In genomic region chr5:54443264-54443663, GRCh38 we compare ENCODE assay signal across 8 cellular contexts. TPM values are rescaled to one million over a fixed set of nuclear protein-coding genes. Genes with fewer than 3 reads are reported as not detected.
DNase-seq lines count a peak whose midpoint lies in the region; ATAC-seq, FAIRE-seq and TF ChIP-seq lines count a peak whose summit lies in the region.

No MANE protein-coding gene starts in this region.

- TF ChIP-seq CTCF in AG09309 (IDR thresholded peaks at IDR 0.05; ENCODE audit: control insufficient read depth, insufficient read depth, low read depth, low read length, missing control alignments) (peak; percentile 53), PC-3 (conservative IDR thresholded peaks at IDR 0.05; ENCODE audit: low read depth, low read length) (peak; percentile 54), fibroblast of villous mesenchyme (IDR thresholded peaks at IDR 0.05; ENCODE audit: insufficient read depth, low read depth, low read length) (peak; percentile 53)

- H3K4me3 ChIP-seq in AG09309 (ENCODE audit: control insufficient read depth, low read depth, low read length) (no peak overlapping the region), PC-3 (ENCODE audit: low read length) (no peak overlapping the region), fibroblast of villous mesenchyme (ENCODE audit: low read depth, low read length) (no peak overlapping the region), small intestine (ENCODE audit: low read depth in 1 of 2, low read length in 2 of 2) (no peak overlapping the region)

- no peak overlapping the region for H2AFZ ChIP-seq in PC-3 (ENCODE audit: low read length)

- no peaks in the 10 kb centered on the region for H4K20me1 ChIP-seq in PC-3 (ENCODE audit: low read length)

- no peaks in the 10 kb centered on the region for H3K9me2 ChIP-seq in PC-3 (replicated peaks; ENCODE audit: low read length)

- no TSS peak for BruUV-seq in PC-3 (replicated peaks; lab: Mats Ljungman, UMichigan)

- FAIRE-seq in small intestine (lab: Jason Lieb, UNC), result no peak

- DNase-seq in AG09309 (ENCODE audit: low read depth) (no peak), PC-3 (peak; percentile 41), fibroblast of villous mesenchyme (ENCODE audit: low read depth) (peak; percentile 57), small intestine (no peak), HK-2 (ENCODE audit: unreplicated experiment) (no peak)

- H3K79me2 ChIP-seq in PC-3 (ENCODE audit: low read length), result no peaks in the 10 kb centered on the region

- CTCF ChIA-PET in PC-3 (lab: Charles Lee), result interaction anchor here (1.5 kb wide), 1 partner anchor 46 kb away, joined by 5 read pairs; no protein-coding TSS in a partner anchor

- H3K9me3 ChIP-seq in PC-3 (ENCODE audit: low read length), result no peaks in the 10 kb centered on the region
- H3K9me3 ChIP-seq in small intestine (ENCODE audit: control insufficient read depth, low read depth), result no peaks in the 10 kb centered on the region

- intact Hi-C loops in PC-3 (cut with micrococcal nuclease), result loop anchor here (1.0 kb wide), 1 partner anchor 46 kb away; no protein-coding TSS in a partner anchor

- H3K36me3 ChIP-seq in PC-3 (ENCODE audit: low read depth, low read length) (no peaks in the 10 kb centered on the region), small intestine (ENCODE audit: control insufficient read depth in 2 of 2, insufficient read depth in 2 of 2, low read length in 2 of 2) (no peaks in the 10 kb centered on the region)

- no peak overlapping the region for H3K4me2 ChIP-seq in PC-3 (ENCODE audit: low read length)

- no peaks in the 10 kb centered on the region for H3F3A ChIP-seq in PC-3 (ENCODE audit: low read length, unreplicated experiment)

- no peak overlapping the region for H3K9ac ChIP-seq in PC-3 (ENCODE audit: low read length)

- ATAC-seq in GM18907 (IDR thresholded peaks at IDR 0.05; ENCODE audit: unreplicated experiment) (peak; percentile 48), PC-3 (no peak), HG02642 (IDR thresholded peaks at IDR 0.05; ENCODE audit: poor library complexity, unreplicated experiment) (no peak), HG03108 (IDR thresholded peaks at IDR 0.05; ENCODE audit: unreplicated experiment) (no peak)

- peaks cover 33% of the 10 kb centered on the region for H3K27me3 ChIP-seq in PC-3 (ENCODE audit: low read length)
- peaks cover 0 to 4% of the 10 kb centered on the region in 2 donors for H3K27me3 ChIP-seq in small intestine (ENCODE audit: control insufficient read depth in 2 of 2, insufficient read depth in 2 of 2, low read length in 2 of 2)

- H3K4me1 ChIP-seq in PC-3 (ENCODE audit: insufficient read depth, low read length), result no peaks in the 10 kb centered on the region
- no peaks in the 10 kb centered on the region for H3K4me1 ChIP-seq in small intestine (ENCODE audit: control insufficient read depth in 2 of 2, insufficient read depth in 1 of 2, low read depth in 1 of 2, low read length in 1 of 2)

- POLR2A ChIA-PET in PC-3 (lab: Charles Lee; ENCODE audit: unreplicated experiment), result no interaction called here

- no peak overlapping the region for H3K27ac ChIP-seq in PC-3 (ENCODE audit: low read length)
- no peak overlapping the region for H3K27ac ChIP-seq in small intestine (ENCODE audit: low read depth in 1 of 2, low read length in 1 of 2)

RNA-seq across cellular contexts. Expression of gene HSPB3, which starts 12.2 kb away (rescaled TPM):
- total RNA-seq in PC-3 (2014; rRNA removed), result not detected in 2 replicates
- total RNA-seq in fibroblast of villous mesenchyme, result 1.7 and 6.1 TPM in 2 replicates
- polyA plus RNA-seq in small intestine, result 1 to 10 TPM in 1 of 3 donors, under 1 TPM in 1, not detected in 1; 0.13 to 2.7 TPM

Comparison
In these comparisons a context has a peak if more than half of its experiments do, and no peak if none do; other contexts are left out.
1. DNase-seq: peak in PC-3 (single experiment) and fibroblast of villous mesenchyme (single experiment); none in AG09309 (single experiment), small intestine (single experiment) and HK-2 (single experiment).
2. Peak in every context shown above with its lines, with median percentiles within 50 percentile points of each other: CTCF ChIP-seq.